In the genomic region with DNA sequence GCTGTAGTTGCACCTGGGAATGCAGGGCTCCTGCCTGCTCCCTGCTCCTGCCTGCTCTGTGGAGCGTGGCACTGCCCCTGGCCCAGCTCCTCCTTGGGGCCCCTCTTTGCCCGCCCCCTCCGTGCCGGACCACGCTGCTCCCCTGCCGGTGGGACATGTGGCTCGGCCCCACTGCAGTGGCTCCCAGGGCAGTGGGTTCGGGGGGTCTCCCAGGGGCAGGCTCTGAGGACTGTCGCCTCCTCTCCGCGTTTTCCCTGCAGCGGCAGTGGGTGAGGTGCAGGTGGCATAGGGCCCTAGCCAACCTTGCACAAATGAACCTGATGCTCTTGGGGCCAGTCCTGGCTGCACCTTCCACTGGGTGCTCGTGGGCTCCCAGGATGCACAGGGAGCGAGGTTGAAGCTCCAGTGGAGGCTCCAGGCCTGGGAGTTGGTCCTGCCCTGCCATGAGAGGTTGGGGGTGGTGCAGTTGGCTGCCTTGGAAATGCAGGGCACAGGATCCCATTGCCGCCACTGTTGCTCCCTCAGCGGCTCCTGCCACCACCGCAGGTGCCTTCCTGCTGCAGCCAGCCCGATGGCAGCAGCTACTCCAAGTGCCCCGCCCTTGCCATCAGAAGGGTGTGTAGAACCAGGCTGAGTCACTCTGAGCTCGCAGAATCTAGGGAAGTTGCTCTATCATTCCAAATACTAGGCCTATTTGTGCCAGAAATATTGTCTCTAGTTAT, we compare ENCODE assay signal across 1 cellular context.
TF ChIP-seq lines count a peak whose summit lies in the region.

No MANE protein-coding gene starts in this region.

TF ChIP-seq in GM23338, 12 proteins besides CTCF, POLR2A, EP300 and RAD21:
- TF ChIP-seq ETS1 (IDR thresholded peaks at IDR 0.05), result no peak
- TF ChIP-seq REST (IDR thresholded peaks at IDR 0.05; ENCODE audit: unreplicated experiment), result no peak
- no peak for TF ChIP-seq ZNF462 (CRISPR knock-in tag; IDR thresholded peaks at IDR 0.05)
- no peak for TF ChIP-seq EZH2phosphoT487 (IDR thresholded peaks at IDR 0.05; ENCODE audit: unreplicated experiment)
- no peak for TF ChIP-seq STAT1 (IDR thresholded peaks at IDR 0.05; ENCODE audit: unreplicated experiment)
- TF ChIP-seq POLR2AphosphoS5 (IDR thresholded peaks at IDR 0.05; ENCODE audit: low read depth), result no peak
